9 cellular contexts compared by ENCODE assay signal in the genomic region with DNA sequence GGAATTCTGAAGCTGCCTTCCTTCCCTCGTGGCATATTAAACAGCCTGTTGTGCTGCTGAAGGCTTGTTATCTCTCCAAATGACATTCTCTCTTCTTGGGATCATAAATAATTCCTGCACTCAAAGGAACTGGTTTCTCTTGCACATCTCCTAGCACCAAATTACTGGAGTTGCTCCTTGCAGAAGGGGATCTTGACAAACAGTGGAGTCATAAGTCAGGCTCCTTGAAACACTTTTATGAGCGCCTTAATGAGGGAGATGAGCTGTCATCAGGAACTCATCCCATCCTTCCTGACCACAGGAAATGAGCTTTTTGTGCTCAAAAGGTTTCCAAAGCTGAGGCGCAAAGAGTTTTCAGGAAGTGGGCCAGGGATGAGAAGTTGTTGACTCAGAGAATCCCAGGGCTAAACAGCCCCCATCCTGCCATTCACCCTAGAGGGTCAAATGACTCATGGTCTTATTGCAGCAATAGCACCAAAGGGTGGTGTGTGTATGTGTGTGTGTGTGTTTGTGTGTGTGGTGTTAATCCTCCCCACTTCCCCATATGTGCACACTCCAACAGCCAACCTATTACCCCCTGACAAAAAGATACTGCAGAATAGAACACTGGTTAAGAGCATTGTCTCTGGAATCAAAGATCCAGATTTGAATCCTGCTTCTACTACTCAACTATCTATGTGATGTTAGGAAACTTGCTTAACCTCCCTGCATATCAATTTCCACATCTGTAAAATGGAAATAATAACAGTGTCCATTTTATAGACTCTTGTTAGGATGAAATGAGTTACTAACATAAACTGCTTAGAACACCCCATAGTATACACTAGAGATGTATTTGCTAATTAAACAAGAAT. TPM values are rescaled to one million over a fixed set of nuclear protein-coding genes. Genes with fewer than 3 reads are reported as not detected.
DNase-seq lines count a peak whose midpoint lies in the region; ATAC-seq, FAIRE-seq and TF ChIP-seq lines count a peak whose summit lies in the region.
"Had no signal": no experiment of that assay in that cellular context is flagged by ENCODE, and none has a peak within 500 bp of the region (broad histone marks: within the 10 kb centered on the region; RNA-seq: fewer than 3 reads in every experiment).

No MANE protein-coding gene starts in this region.

- BruUV-seq in GM12878 (replicated peaks; lab: Mats Ljungman, UMichigan) = no TSS peak

- DNase-seq in ACHN = peak; percentile 81
- no peak for DNase-seq in GM12878 (ENCODE audit: low read depth, low spot score)
- peak; percentile 79 to 99 for DNase-seq in lung microvascular endothelial cell (ENCODE audit: low read depth in 2 of 2)
- no peak for DNase-seq in stimulated activated naive B cell treated with anti-CD40 and anti-IgM and Interleukin-4, amounts not matched to agents 10 μg/mL and 1 μg/mL and 100 μg/mL, for 72 hours
- DNase-seq in activated T-cell treated with anti-CD3 and anti-CD28 coated beads, Interleukin-2, amount 50 U/mL, for 4 hours = no peak
- no peak for DNase-seq in naive thymus-derived CD8-positive, alpha-beta T cell

- intact Hi-C loops in GM12878 (cut with micrococcal nuclease; ENCODE audit: unreplicated experiment) = no loop called here

- peaks cover 14% of the 10 kb centered on the region for H3K4me1 ChIP-seq in HUES48 (ENCODE audit: control insufficient read depth, insufficient read depth, low read length)
- H3K4me1 ChIP-seq in GM12878 (ENCODE audit: control insufficient read depth, insufficient read depth, low read length) = no peaks in the 10 kb centered on the region

- H3K27ac Mint-ChIP-seq in stimulated activated naive B cell treated with anti-CD40 and anti-IgM and Interleukin-4, amounts not matched to agents 10 μg/mL and 1 μg/mL and 100 μg/mL, for 72 hours = no peak overlapping the region
- no peak overlapping the region for H3K27ac Mint-ChIP-seq in naive thymus-derived CD8-positive, alpha-beta T cell
- H3K27ac Mint-ChIP-seq: T-cell had no signal

- RAD21 ChIA-PET in GM12878 (lab: Charles Lee; ENCODE audit: unreplicated experiment) = no interaction called here

- 15% methylated on average over 3 of the region's 3 CpGs for WGBS in GM12878 (ENCODE audit: insufficient coverage, insufficient replicate concordance, low lambda C conversion rate, missing lambda C conversion rate)

- H3K9me3 ChIP-seq in HUES48 (ENCODE audit: control insufficient read depth, insufficient read depth, low read length) = no peaks in the 10 kb centered on the region
- H3K9me3 ChIP-seq in GM12878 (replicated peaks; ENCODE audit: control insufficient read depth, insufficient read depth, low read length) = no peaks in the 10 kb centered on the region

- SMC1A ChIA-PET in GM12878 (lab: Charles Lee; ENCODE audit: uncharacterized antibody, unreplicated experiment) = no interaction called here

- in situ Hi-C loops in ACHN (cut with HindIII; ENCODE audit: low pct_ligation_motif_present, low pct_unique_long_range_greater_than_20kb, low sequenced_read_pairs) = no loop called here
- in situ Hi-C loops in GM12878 (cut with MboI) = no loop called here

- no peak for TF ChIP-seq EP300 in GM12878 (IDR thresholded peaks at IDR 0.05; ENCODE audit: borderline replicate concordance in 1 of 2, control insufficient read depth in 1 of 2, low read depth in 2 of 2, low read length in 2 of 2)

- no peak overlapping the region for H2AFZ ChIP-seq in GM12878 (ENCODE audit: control insufficient read depth, low read depth, low read length)

- no peak for TF ChIP-seq RAD21 in GM12878 (IDR thresholded peaks at IDR 0.05; ENCODE audit: insufficient read depth, low read depth, low read length)

- H3K4me3 ChIP-seq in HUES48 (ENCODE audit: low read depth, low read length) (no peak overlapping the region), GM12878 (no peak overlapping the region)

- no peaks in the 10 kb centered on the region for H4K20me1 ChIP-seq in GM12878 (ENCODE audit: control insufficient read depth, insufficient read depth)

- TF ChIP-seq CTCF in GM12878 (IDR thresholded peaks at IDR 0.05 in 2 of 3, conservative IDR thresholded peaks at IDR 0.05 in 1 of 3; ENCODE audit: control insufficient read depth in 2 of 3, extremely low read depth in 1 of 3, insufficient read depth in 1 of 3, low read depth in 3 of 3, low read length in 3 of 3) = no peak

- ATAC-seq in GM12878 = no peak
- ATAC-seq in stimulated activated naive B cell treated with anti-CD40 and anti-IgM and Interleukin-4, amounts not matched to agents 10 μg/mL and 1 μg/mL and 100 μg/mL, for 72 hours (replicated peaks) = no peak
- ATAC-seq in activated T-cell treated with anti-CD3 and anti-CD28 coated beads, Interleukin-2, amount 50 U/mL, for 4 hours = no peak
- ATAC-seq in naive thymus-derived CD8-positive, alpha-beta T cell = no peak
- no peak for ATAC-seq in HG02938 (IDR thresholded peaks at IDR 0.05; ENCODE audit: unreplicated experiment)
- ATAC-seq: T-cell had no signal

- FAIRE-seq in GM12878 (lab: Jason Lieb, UNC) = no peak

- H3K27ac ChIP-seq in HUES48 (ENCODE audit: low read depth, low read length) (peak overlapping the region; percentile 78), GM12878 (ENCODE audit: control insufficient read depth, insufficient read depth) (no peak overlapping the region)

- peaks cover 0 to 3% of the 10 kb centered on the region in 2 donors for H3K4me1 Mint-ChIP-seq in stimulated activated naive B cell treated with anti-CD40 and anti-IgM and Interleukin-4, amounts not matched to agents 10 μg/mL and 1 μg/mL and 100 μg/mL, for 72 hours
- H3K4me1 Mint-ChIP-seq in activated T-cell treated with anti-CD3 and anti-CD28 coated beads, Interleukin-2, amount 50 U/mL, for 4 hours (ENCODE audit: low read depth) = peaks cover 4% of the 10 kb centered on the region
- peaks cover 0 to 4% (median 2%) of the 10 kb centered on the region in 4 donors for H3K4me1 Mint-ChIP-seq in naive thymus-derived CD8-positive, alpha-beta T cell

- peaks cover 5% of the 10 kb centered on the region in 2 donors for H3K27me3 Mint-ChIP-seq in stimulated activated naive B cell treated with anti-CD40 and anti-IgM and Interleukin-4, amounts not matched to agents 10 μg/mL and 1 μg/mL and 100 μg/mL, for 72 hours
- peaks cover 2% of the 10 kb centered on the region for H3K27me3 Mint-ChIP-seq in activated T-cell treated with anti-CD3 and anti-CD28 coated beads, Interleukin-2, amount 50 U/mL, for 4 hours (ENCODE audit: low read depth)
- peaks cover 0 to 3% (median under 1%) of the 10 kb centered on the region in 5 donors for H3K27me3 Mint-ChIP-seq in naive thymus-derived CD8-positive, alpha-beta T cell

- H3K79me2 ChIP-seq in GM12878 (ENCODE audit: control insufficient read depth, insufficient read depth, low read length) = no peaks in the 10 kb centered on the region

- no peak overlapping the region for H3K4me3 Mint-ChIP-seq in stimulated activated naive B cell treated with anti-CD40 and anti-IgM and Interleukin-4, amounts not matched to agents 10 μg/mL and 1 μg/mL and 100 μg/mL, for 72 hours
- H3K4me3 Mint-ChIP-seq in activated T-cell treated with anti-CD3 and anti-CD28 coated beads, Interleukin-2, amount 50 U/mL, for 4 hours = no peak overlapping the region
- H3K4me3 Mint-ChIP-seq in naive thymus-derived CD8-positive, alpha-beta T cell = no peak overlapping the region
- H3K4me3 Mint-ChIP-seq: T-cell had no signal

- no peak for TF ChIP-seq POLR2A in GM12878 (IDR thresholded peaks at IDR 0.05; ENCODE audit: low read depth, low read length)

- peaks cover 26% of the 10 kb centered on the region for H3K27me3 ChIP-seq in HUES48 (ENCODE audit: control insufficient read depth, insufficient read depth, low read length)
- peaks cover 4 to 6% of the 10 kb centered on the region in 2 experiments for H3K27me3 ChIP-seq in GM12878 (replicated peaks in 1 of 2; ENCODE audit: control insufficient read depth in 2 of 2, insufficient read depth in 2 of 2, low read length in 1 of 2)

- POLR2A ChIA-PET in GM12878 (lab: Charles Lee) = no interaction called here
- POLR2A ChIA-PET in naive thymus-derived CD8-positive, alpha-beta T cell (lab: Charles Lee) = no interaction called here

- H3K4me2 ChIP-seq in GM12878 (ENCODE audit: control insufficient read depth, insufficient read depth) = no peak overlapping the region

- H3K9ac ChIP-seq in HUES48 (ENCODE audit: low read depth, low read length) (no peak overlapping the region), GM12878 (ENCODE audit: control insufficient read depth, insufficient read depth, low read length) (no peak overlapping the region)

- CTCF ChIA-PET in GM12878 (lab: Yijun Ruan, JAX) = no interaction called here

- no peaks in the 10 kb centered on the region for H3K9me3 Mint-ChIP-seq in stimulated activated naive B cell treated with anti-CD40 and anti-IgM and Interleukin-4, amounts not matched to agents 10 μg/mL and 1 μg/mL and 100 μg/mL, for 72 hours
- no peaks in the 10 kb centered on the region for H3K9me3 Mint-ChIP-seq in activated T-cell treated with anti-CD3 and anti-CD28 coated beads, Interleukin-2, amount 50 U/mL, for 4 hours
- no peaks in the 10 kb centered on the region for H3K9me3 Mint-ChIP-seq in naive thymus-derived CD8-positive, alpha-beta T cell
- H3K9me3 Mint-ChIP-seq: T-cell had no signal

- H3K36me3 ChIP-seq in HUES48 (ENCODE audit: control insufficient read depth, insufficient read depth, low read length) (no peaks in the 10 kb centered on the region), GM12878 (ENCODE audit: control insufficient read depth in 2 of 2, insufficient read depth in 2 of 2, low read length in 1 of 2) (no peaks in the 10 kb centered on the region)

- no peaks in the 10 kb centered on the region for H3K36me3 Mint-ChIP-seq in stimulated activated naive B cell treated with anti-CD40 and anti-IgM and Interleukin-4, amounts not matched to agents 10 μg/mL and 1 μg/mL and 100 μg/mL, for 72 hours
- H3K36me3 Mint-ChIP-seq in activated T-cell treated with anti-CD3 and anti-CD28 coated beads, Interleukin-2, amount 50 U/mL, for 4 hours (ENCODE audit: insufficient read depth) = no peaks in the 10 kb centered on the region
- H3K36me3 Mint-ChIP-seq in naive thymus-derived CD8-positive, alpha-beta T cell = no peaks in the 10 kb centered on the region
- H3K36me3 Mint-ChIP-seq: T-cell had no signal

RNA-seq across cellular contexts. Expression of gene PHC2, which starts 2.8 kb away (rescaled TPM):
- 8.7 and 10.8 TPM in 2 replicates for total RNA-seq in GM12878 (2013; cell fraction: nucleolus; rRNA removed)
- total RNA-seq in GM12878 (2014; rRNA removed) = 27.7 and 29.3 TPM in 2 replicates
- 16.4 and 19.3 TPM in 2 replicates for total RNA-seq in GM12878 (2014; rRNA removed; fragmentation: Illumina TruSeq; extraction: Trizol)
- 35.9 and 36.0 TPM in 2 replicates for total RNA-seq in GM12878 (2021)
- 7.5 TPM for polyA plus RNA-seq in GM12878 (2011; ENCODE audit: low read depth)
- polyA plus RNA-seq in GM12878 (2011; rRNA removed) = 8.9 and 13.5 TPM in 2 replicates
- 20.2 and 22.7 TPM in 2 replicates for polyA plus RNA-seq in GM12878 (2011; cell fraction: cytosol; rRNA removed)
- polyA plus RNA-seq in GM12878 (2011; cell fraction: nucleus; rRNA removed) = 17.1 and 20.8 TPM in 2 replicates
- polyA plus RNA-seq in GM12878 (2012) = 13.6 and 14.9 TPM in 2 replicates
- polyA plus RNA-seq in GM12878 (2014; fragmentation: Illumina TruSeq; extraction: Trizol) = 17.2 and 31.7 TPM in 2 replicates
- polyA plus RNA-seq in GM12878 (2014; fragmentation: Nextera tagmentation; extraction: Ambion mirVana) = 1 to 10 TPM; 2.4 to 6.5 TPM
- 28.2 and 29.0 TPM in 2 replicates for polyA plus RNA-seq in GM12878 (2014; rRNA removed)
- polyA plus RNA-seq in GM12878 (2016; fragmentation: Nextera tagmentation; extraction: Ambion mirVana) = 1 to 10 TPM; 2.0 to 6.6 TPM
- 7.5 and 18.4 TPM in 2 replicates for polyA minus RNA-seq in GM12878 (2011; rRNA and poly(A)+ RNA removed)
- 4.7 and 5.1 TPM in 2 replicates for polyA minus RNA-seq in GM12878 (2011; cell fraction: cytosol; rRNA and poly(A)+ RNA removed)
- polyA minus RNA-seq in GM12878 (2011; cell fraction: nucleus; rRNA and poly(A)+ RNA removed) = 3.0 and 5.7 TPM in 2 replicates
- 65.4 and 69.0 TPM in 2 replicates for total RNA-seq in lung microvascular endothelial cell
- total RNA-seq in activated T-cell treated with anti-CD3 and anti-CD28 coated beads, Interleukin-2, amount 50 U/mL, for 4 hours = 10 to 100 TPM; 22.8 to 31.7 (median 30.5) TPM
- 10 to 100 TPM; 36.3 to 36.5 TPM for total RNA-seq in naive thymus-derived CD8-positive, alpha-beta T cell
- polyA plus RNA-seq in naive thymus-derived CD8-positive, alpha-beta T cell = 10 to 100 TPM; 11.8 to 38.4 (median 27.5) TPM

RNA-seq across cellular contexts. Expression of gene ZSCAN20, which starts 38.7 kb away (rescaled TPM):
- 11.4 and 12.8 TPM in 2 replicates for total RNA-seq in GM12878 (2013; cell fraction: nucleolus; rRNA removed)
- total RNA-seq in GM12878 (2014; rRNA removed) = 4.1 and 4.7 TPM in 2 replicates
- total RNA-seq in GM12878 (2014; rRNA removed; fragmentation: Illumina TruSeq; extraction: Trizol) = 4.2 and 5.1 TPM in 2 replicates
- total RNA-seq in GM12878 (2021) = 4.4 and 4.7 TPM in 2 replicates
- polyA plus RNA-seq in GM12878 (2011; ENCODE audit: low read depth) = 1.0 TPM
- 2.4 and 2.6 TPM in 2 replicates for polyA plus RNA-seq in GM12878 (2011; rRNA removed)
- 1.6 and 2.0 TPM in 2 replicates for polyA plus RNA-seq in GM12878 (2011; cell fraction: cytosol; rRNA removed)
- 3.2 and 3.4 TPM in 2 replicates for polyA plus RNA-seq in GM12878 (2011; cell fraction: nucleus; rRNA removed)
- 1.0 and 1.5 TPM in 2 replicates for polyA plus RNA-seq in GM12878 (2012)
- 2.9 and 3.6 TPM in 2 replicates for polyA plus RNA-seq in GM12878 (2014; fragmentation: Illumina TruSeq; extraction: Trizol)
- polyA plus RNA-seq in GM12878 (2014; fragmentation: Nextera tagmentation; extraction: Ambion mirVana) = under 1 TPM; 0.35 to 0.37 TPM
- polyA plus RNA-seq in GM12878 (2014; rRNA removed) = 2.0 and 2.3 TPM in 2 replicates
- polyA plus RNA-seq in GM12878 (2016; fragmentation: Nextera tagmentation; extraction: Ambion mirVana) = 1 to 10 TPM; 2.2 to 2.3 TPM
- polyA minus RNA-seq in GM12878 (2011; rRNA and poly(A)+ RNA removed) = 3.9 and 5.4 TPM in 2 replicates
- polyA minus RNA-seq in GM12878 (2011; cell fraction: cytosol; rRNA and poly(A)+ RNA removed) = 1.5 and 3.1 TPM in 2 replicates
- polyA minus RNA-seq in GM12878 (2011; cell fraction: nucleus; rRNA and poly(A)+ RNA removed) = 1.8 and 3.3 TPM in 2 replicates
- 5.0 and 6.0 TPM in 2 replicates for total RNA-seq in lung microvascular endothelial cell
- 1 to 10 TPM; 1.9 to 3.7 (median 3.1) TPM for total RNA-seq in activated T-cell treated with anti-CD3 and anti-CD28 coated beads, Interleukin-2, amount 50 U/mL, for 4 hours
- total RNA-seq in naive thymus-derived CD8-positive, alpha-beta T cell = 1 to 10 TPM; 2.7 to 3.5 TPM
- polyA plus RNA-seq in naive thymus-derived CD8-positive, alpha-beta T cell = 1 to 10 TPM in 1 of 3 donors, under 1 TPM in 2; 0.59 to 1.2 (median 0.80) TPM

Comparison
In these comparisons a context has a peak if more than half of its experiments do, and no peak if none do; other contexts are left out.
1. DNase-seq: peak in ACHN (single experiment) and lung microvascular endothelial cell (2 of 2); none in GM12878 (single experiment), stimulated activated naive B cell treated with anti-CD40 and anti-IgM and Interleukin-4, amounts not matched to agents 10 μg/mL and 1 μg/mL and 100 μg/mL, for 72 hours (single experiment), activated T-cell treated with anti-CD3 and anti-CD28 coated beads, Interleukin-2, amount 50 U/mL, for 4 hours (single experiment) and naive thymus-derived CD8-positive, alpha-beta T cell (0 of 10).